In the genomic region with DNA sequence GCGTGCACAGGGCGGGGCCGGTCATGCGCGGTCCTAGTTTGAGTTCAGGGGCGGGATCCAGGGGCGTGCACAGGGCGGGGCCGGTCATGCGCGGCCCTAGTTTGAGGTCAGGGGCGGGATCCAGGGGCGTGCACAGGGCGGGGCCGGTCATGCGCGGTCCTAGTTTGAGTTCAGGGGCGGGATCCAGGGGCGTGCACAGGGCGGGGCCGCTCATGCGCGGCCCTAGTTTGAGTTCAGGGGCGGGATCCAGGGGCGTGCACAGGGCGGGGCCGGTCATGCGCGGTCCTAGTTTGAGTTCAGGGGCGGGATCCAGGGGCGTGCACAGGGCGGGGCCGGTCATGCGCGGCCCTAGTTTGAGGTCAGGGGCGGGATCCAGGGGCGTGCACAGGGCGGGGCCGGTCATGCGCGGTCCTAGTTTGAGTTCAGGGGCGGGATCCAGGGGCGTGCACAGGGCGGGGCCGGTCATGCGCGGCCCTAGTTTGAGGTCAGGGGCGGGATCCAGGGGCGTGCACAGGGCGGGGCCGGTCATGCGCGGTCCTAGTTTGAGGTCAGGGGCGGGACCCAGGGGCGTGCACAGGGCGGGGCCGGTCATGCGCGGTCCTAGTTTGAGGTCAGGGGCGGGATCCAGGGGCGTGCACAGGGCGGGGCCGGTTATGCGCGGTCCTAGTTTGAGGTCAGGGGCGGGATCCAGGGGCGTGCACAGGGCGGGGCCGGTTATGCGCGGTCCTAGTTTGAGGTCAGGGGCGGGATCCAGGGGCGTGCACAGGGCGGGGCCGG, we compare ENCODE assay signal across 1 cellular context.
TF ChIP-seq lines count a peak whose summit lies in the region.

No MANE protein-coding gene starts in this region.

TF ChIP-seq in GM12878, 131 proteins besides CTCF, POLR2A, EP300 and RAD21:
- TF ChIP-seq SP1 (IDR thresholded peaks at IDR 0.05; ENCODE audit: low read depth, low read length) (peak; percentile 30), TARDBP (IDR thresholded peaks at IDR 0.05; ENCODE audit: borderline replicate concordance) (peak; percentile 73)
TF ChIP-seq in GM12878: peak in this region for 2; not testable (repeated sequence) for 129.
